ENCODE assay signal across 9 cellular contexts in genomic region chr11:109945626-109946321, GRCh38.
DNase-seq lines count a peak whose midpoint lies in the region; ATAC-seq, FAIRE-seq and TF ChIP-seq lines count a peak whose summit lies in the region.
"Had no signal": no experiment of that assay in that cellular context is flagged by ENCODE, and none has a peak within 500 bp of the region (broad histone marks: within the 10 kb centered on the region; RNA-seq: fewer than 3 reads in every experiment).

No MANE protein-coding gene starts in this region.

- ATAC-seq in GM21381 (IDR thresholded peaks at IDR 0.05; ENCODE audit: unreplicated experiment) (peak; percentile 67), HG03521 (IDR thresholded peaks at IDR 0.05; ENCODE audit: unreplicated experiment) (peak; percentile 61)

- dilution Hi-C loops in keratinocyte (cut with MboI; ENCODE audit: extremely low pct_ligation_motif_present, low sequenced_read_pairs), result no loop called here

- no peaks in the 10 kb centered on the region for H3K9me3 ChIP-seq in CD4-positive, alpha-beta memory T cell (ENCODE audit: control insufficient read depth in 1 of 2, low read length in 2 of 2)
- no peaks in the 10 kb centered on the region for H3K9me3 ChIP-seq in keratinocyte (ENCODE audit: control insufficient read depth, low read depth, low read length)

- H4K20me1 ChIP-seq in keratinocyte (ENCODE audit: control insufficient read depth, extremely low read depth, insufficient read depth, low read length), result no peaks in the 10 kb centered on the region

- no peaks in the 10 kb centered on the region for H3K36me3 ChIP-seq in CD4-positive, alpha-beta memory T cell (ENCODE audit: insufficient read depth, low read length)
- H3K36me3 ChIP-seq in keratinocyte (ENCODE audit: control insufficient read depth in 2 of 2, extremely low read depth in 1 of 2, insufficient read depth in 2 of 2, low read length in 2 of 2), result no peaks in the 10 kb centered on the region

- H3K27ac ChIP-seq in CD4-positive, alpha-beta memory T cell (ENCODE audit: low read depth, low read length), result no peak overlapping the region
- H3K27ac ChIP-seq in keratinocyte (ENCODE audit: control insufficient read depth, insufficient read depth, low read length), result peak overlapping the region; percentile 23

- no peak for TF ChIP-seq CTCF in keratinocyte (optimal IDR thresholded peaks at IDR 0.05 in 1 of 3, IDR thresholded peaks at IDR 0.05 in 1 of 3, conservative IDR thresholded peaks at IDR 0.05 in 1 of 3; ENCODE audit: extremely low read depth in 1 of 3, insufficient read depth in 2 of 3, low read length in 3 of 3)

- CTCF ChIA-PET in CD4-positive, alpha-beta memory T cell (lab: Charles Lee; ENCODE audit: partially characterized antibody), result no interaction called here

- H3K4me2 ChIP-seq in keratinocyte (ENCODE audit: control insufficient read depth, extremely low read depth, insufficient read depth, low read depth, low read length), result peak overlapping the region; percentile 64

- H3K9me3 Mint-ChIP-seq in CD4-positive, alpha-beta memory T cell, result peaks cover 0 to 3% (median 0%) of the 10 kb centered on the region in 8 donors
- H3K9me3 Mint-ChIP-seq: activated T-cell treated with anti-CD3 and anti-CD28 coated beads, Interleukin-2, amount 50 U/mL, for 24 hours had no signal

- no peaks in the 10 kb centered on the region for H3K4me1 ChIP-seq in CD4-positive, alpha-beta memory T cell (ENCODE audit: insufficient read depth, low read length)
- peaks cover 10% of the 10 kb centered on the region for H3K4me1 ChIP-seq in keratinocyte (ENCODE audit: control insufficient read depth, extremely low read depth, insufficient read depth, low read length)

- no peak for DNase-seq in CD4-positive, alpha-beta memory T cell
- DNase-seq in keratinocyte (ENCODE audit: low read depth, low spot score) (no peak), COLO829 (ENCODE audit: low spot score) (no peak), DMS153 (lab: John Stamatoyannopoulos, UW) (no peak), inferior parietal cortex (ENCODE audit: extremely low spot score) (no peak), GM19238 (ENCODE audit: insufficient read length, low spot score) (no peak)

- H3K9me1 ChIP-seq in keratinocyte (ENCODE audit: control insufficient read depth, extremely low read depth, insufficient read depth, low read length), result no peaks in the 10 kb centered on the region

- H3K79me2 ChIP-seq in keratinocyte (ENCODE audit: control insufficient read depth, insufficient read depth, low read length), result no peaks in the 10 kb centered on the region

- H3K4me1 Mint-ChIP-seq in CD4-positive, alpha-beta memory T cell, result peaks cover 0 to 8% (median 6%) of the 10 kb centered on the region in 4 donors

- H2AFZ ChIP-seq in keratinocyte (ENCODE audit: control insufficient read depth, low read length), result peak overlapping the region; percentile 73

- POLR2A ChIA-PET in CD4-positive, alpha-beta memory T cell (lab: Charles Lee; ENCODE audit: partially characterized antibody), result no interaction called here

- H3K36me3 Mint-ChIP-seq in CD4-positive, alpha-beta memory T cell, result no peaks in the 10 kb centered on the region

- no peaks in the 10 kb centered on the region for H3K27me3 ChIP-seq in CD4-positive, alpha-beta memory T cell (ENCODE audit: insufficient read depth, low read length)
- no peaks in the 10 kb centered on the region for H3K27me3 ChIP-seq in keratinocyte (ENCODE audit: control insufficient read depth, extremely low read depth, insufficient read depth, low read length)

- H3K27ac Mint-ChIP-seq in CD4-positive, alpha-beta memory T cell, result no peak overlapping the region
- H3K27ac Mint-ChIP-seq: activated T-cell treated with anti-CD3 and anti-CD28 coated beads, Interleukin-2, amount 50 U/mL, for 24 hours had no signal

- peak overlapping the region; percentile 59 for H3K9ac ChIP-seq in keratinocyte (ENCODE audit: control insufficient read depth, extremely low read depth, insufficient read depth, low read length)

- H3K27me3 Mint-ChIP-seq in CD4-positive, alpha-beta memory T cell, result peaks cover 1 to 9% of the 10 kb centered on the region in 2 donors

- H3K4me3 Mint-ChIP-seq in CD4-positive, alpha-beta memory T cell, result peak overlapping the region in 6 of 8 donors; percentile 0 to 76 (median 37)

- H3K4me3 ChIP-seq in CD4-positive, alpha-beta memory T cell (ENCODE audit: low read length in 2 of 2), result no peak overlapping the region
- H3K4me3 ChIP-seq in keratinocyte (ENCODE audit: control insufficient read depth in 2 of 3, extremely low read depth in 1 of 3, insufficient read depth in 2 of 3, low read depth in 1 of 3, low read length in 3 of 3), result no peak overlapping the region

- peak; percentile 29 for FAIRE-seq in keratinocyte (lab: Jason Lieb, UNC)

- intact Hi-C loops in CD4-positive, alpha-beta memory T cell (cut with micrococcal nuclease), result loop anchor here (5.0 kb wide), 2 partner anchors 432 to 1287 kb away; no protein-coding TSS in a partner anchor
